ENCODE assay signal across 1 cellular context in genomic region chr17:77160877-77161530, GRCh38.
A peak's percentile ranks its signal among the peaks of the same experiment; 100 is the strongest.
TF ChIP-seq lines count a peak whose summit lies in the region.

No MANE protein-coding gene starts in this region.

TF ChIP-seq in K562, 482 proteins besides CTCF, POLR2A, EP300 and RAD21:
- TF ChIP-seq, protein P1, sequence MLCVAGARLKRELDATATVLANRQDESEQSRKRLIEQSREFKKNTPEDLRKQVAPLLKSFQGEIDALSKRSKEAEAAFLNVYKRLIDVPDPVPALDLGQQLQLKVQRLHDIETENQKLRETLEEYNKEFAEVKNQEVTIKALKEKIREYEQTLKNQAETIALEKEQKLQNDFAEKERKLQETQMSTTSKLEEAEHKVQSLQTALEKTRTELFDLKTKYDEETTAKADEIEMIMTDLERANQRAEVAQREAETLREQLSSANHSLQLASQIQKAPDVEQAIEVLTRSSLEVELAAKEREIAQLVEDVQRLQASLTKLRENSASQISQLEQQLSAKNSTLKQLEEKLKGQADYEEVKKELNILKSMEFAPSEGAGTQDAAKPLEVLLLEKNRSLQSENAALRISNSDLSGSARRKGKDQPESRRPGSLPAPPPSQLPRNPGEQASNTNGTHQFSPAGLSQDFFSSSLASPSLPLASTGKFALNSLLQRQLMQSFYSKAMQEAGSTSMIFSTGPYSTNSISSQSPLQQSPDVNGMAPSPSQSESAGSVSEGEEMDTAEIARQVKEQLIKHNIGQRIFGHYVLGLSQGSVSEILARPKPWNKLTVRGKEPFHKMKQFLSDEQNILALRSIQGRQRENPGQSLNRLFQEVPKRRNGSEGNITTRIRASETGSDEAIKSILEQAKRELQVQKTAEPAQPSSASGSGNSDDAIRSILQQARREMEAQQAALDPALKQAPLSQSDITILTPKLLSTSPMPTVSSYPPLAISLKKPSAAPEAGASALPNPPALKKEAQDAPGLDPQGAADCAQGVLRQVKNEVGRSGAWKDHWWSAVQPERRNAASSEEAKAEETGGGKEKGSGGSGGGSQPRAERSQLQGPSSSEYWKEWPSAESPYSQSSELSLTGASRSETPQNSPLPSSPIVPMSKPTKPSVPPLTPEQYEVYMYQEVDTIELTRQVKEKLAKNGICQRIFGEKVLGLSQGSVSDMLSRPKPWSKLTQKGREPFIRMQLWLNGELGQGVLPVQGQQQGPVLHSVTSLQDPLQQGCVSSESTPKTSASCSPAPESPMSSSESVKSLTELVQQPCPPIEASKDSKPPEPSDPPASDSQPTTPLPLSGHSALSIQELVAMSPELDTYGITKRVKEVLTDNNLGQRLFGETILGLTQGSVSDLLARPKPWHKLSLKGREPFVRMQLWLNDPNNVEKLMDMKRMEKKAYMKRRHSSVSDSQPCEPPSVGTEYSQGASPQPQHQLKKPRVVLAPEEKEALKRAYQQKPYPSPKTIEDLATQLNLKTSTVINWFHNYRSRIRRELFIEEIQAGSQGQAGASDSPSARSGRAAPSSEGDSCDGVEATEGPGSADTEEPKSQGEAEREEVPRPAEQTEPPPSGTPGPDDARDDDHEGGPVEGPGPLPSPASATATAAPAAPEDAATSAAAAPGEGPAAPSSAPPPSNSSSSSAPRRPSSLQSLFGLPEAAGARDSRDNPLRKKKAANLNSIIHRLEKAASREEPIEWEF (CRISPR knock-in tag; IDR thresholded peaks at IDR 0.05), result no peak
- TF ChIP-seq ZNF174 (CRISPR knock-in tag; IDR thresholded peaks at IDR 0.05) (no peak), PREB (CRISPR knock-in tag; IDR thresholded peaks at IDR 0.05) (no peak), MAX (CRISPR knock-in tag; IDR thresholded peaks at IDR 0.05) (no peak), FOSL1 (tag; conservative IDR thresholded peaks at IDR 0.05) (peak; percentile 72), SMARCA4 (IDR thresholded peaks at IDR 0.05) (0 out of 2 replicates have a peak, but pooled peaks have one; percentile 18), ASH1L (IDR thresholded peaks at IDR 0.05; ENCODE audit: borderline replicate concordance, low read depth, partially characterized antibody) (no peak), ATF3 (IDR thresholded peaks at IDR 0.05) (peak; percentile 72), ATF3 (CRISPR knock-in tag; conservative IDR thresholded peaks at IDR 0.05) (no peak), JUND (IDR thresholded peaks at IDR 0.05; ENCODE audit: borderline replicate concordance, low read depth, low read length) (peak; percentile 68), JUND (tag; IDR thresholded peaks at IDR 0.05; ENCODE audit: borderline replicate concordance, low read depth, low read length) (peak; percentile 49; the same call in 2 of the 3 replicates), ESRRB (CRISPR knock-in tag; IDR thresholded peaks at IDR 0.05; ENCODE audit: borderline replicate concordance) (no peak), ZNF282 (CRISPR knock-in tag; IDR thresholded peaks at IDR 0.05) (no peak)
- TF ChIP-seq, protein P2, sequence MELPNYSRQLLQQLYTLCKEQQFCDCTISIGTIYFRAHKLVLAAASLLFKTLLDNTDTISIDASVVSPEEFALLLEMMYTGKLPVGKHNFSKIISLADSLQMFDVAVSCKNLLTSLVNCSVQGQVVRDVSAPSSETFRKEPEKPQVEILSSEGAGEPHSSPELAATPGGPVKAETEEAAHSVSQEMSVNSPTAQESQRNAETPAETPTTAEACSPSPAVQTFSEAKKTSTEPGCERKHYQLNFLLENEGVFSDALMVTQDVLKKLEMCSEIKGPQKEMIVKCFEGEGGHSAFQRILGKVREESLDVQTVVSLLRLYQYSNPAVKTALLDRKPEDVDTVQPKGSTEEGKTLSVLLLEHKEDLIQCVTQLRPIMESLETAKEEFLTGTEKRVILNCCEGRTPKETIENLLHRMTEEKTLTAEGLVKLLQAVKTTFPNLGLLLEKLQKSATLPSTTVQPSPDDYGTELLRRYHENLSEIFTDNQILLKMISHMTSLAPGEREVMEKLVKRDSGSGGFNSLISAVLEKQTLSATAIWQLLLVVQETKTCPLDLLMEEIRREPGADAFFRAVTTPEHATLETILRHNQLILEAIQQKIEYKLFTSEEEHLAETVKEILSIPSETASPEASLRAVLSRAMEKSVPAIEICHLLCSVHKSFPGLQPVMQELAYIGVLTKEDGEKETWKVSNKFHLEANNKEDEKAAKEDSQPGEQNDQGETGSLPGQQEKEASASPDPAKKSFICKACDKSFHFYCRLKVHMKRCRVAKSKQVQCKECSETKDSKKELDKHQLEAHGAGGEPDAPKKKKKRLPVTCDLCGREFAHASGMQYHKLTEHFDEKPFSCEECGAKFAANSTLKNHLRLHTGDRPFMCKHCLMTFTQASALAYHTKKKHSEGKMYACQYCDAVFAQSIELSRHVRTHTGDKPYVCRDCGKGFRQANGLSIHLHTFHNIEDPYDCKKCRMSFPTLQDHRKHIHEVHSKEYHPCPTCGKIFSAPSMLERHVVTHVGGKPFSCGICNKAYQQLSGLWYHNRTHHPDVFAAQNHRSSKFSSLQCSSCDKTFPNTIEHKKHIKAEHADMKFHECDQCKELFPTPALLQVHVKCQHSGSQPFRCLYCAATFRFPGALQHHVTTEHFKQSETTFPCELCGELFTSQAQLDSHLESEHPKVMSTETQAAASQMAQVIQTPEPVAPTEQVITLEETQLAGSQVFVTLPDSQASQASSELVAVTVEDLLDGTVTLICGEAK (IDR thresholded peaks at IDR 0.05), result peak; percentile 87
- TF ChIP-seq, protein P2 (CRISPR knock-in tag; IDR thresholded peaks at IDR 0.05), result no peak
